9 cellular contexts compared by ENCODE assay signal in the genomic region with DNA sequence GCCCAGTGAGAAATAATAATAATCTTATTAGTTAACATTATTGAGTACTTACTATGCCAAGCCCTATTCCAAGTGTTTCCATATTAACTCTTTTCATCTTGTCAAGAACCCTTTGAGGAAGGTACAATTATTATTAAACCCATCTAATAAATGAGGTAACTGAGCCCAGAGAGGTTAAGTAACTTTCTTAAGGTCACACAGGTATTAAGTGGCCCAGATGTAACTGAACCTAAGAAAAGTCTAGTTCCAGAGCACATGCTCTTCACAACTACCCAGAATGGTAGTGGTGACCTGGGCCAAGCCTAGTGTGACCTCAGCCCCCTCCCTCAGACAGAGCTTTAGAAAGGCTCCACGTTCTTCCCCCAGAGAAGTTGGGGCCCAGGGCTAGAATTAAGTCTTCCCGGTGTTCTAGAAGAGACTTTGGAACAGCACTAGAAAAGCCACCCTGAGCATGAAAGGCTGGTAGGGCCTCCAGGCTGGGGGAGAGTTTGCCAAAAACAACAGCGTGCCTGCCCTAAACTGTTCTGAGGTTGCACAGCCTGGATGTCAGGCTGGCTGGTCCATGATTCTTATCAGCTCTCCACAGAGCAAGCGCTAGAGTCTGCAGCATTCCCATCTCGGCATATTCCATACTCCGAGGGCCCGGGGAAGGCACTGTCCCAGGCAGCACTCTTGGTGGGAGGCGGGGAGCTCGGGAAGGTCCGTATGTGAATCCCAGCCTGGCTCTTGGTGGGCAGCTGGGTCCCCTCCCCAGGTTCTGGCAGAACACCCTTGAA. TPM values are rescaled to one million over a fixed set of nuclear protein-coding genes. Genes with fewer than 3 reads are reported as not detected.
A peak's percentile ranks its signal among the peaks of the same experiment; 100 is the strongest.
DNase-seq lines count a peak whose midpoint lies in the region; ATAC-seq and TF ChIP-seq lines count a peak whose summit lies in the region.
"Had no signal": no experiment of that assay in that cellular context is flagged by ENCODE, and none has a peak within 500 bp of the region (broad histone marks: within the 10 kb centered on the region; RNA-seq: fewer than 3 reads in every experiment).

No MANE protein-coding gene starts in this region.

- peak overlapping the region; percentile 86 to 100 for H3K27ac ChIP-seq in ovary

- WGBS in ovary, 3 donors = 12 to 21% (median 17%) methylated on average over 10 of the region's 10 CpGs

- no peak for TF ChIP-seq POLR2A in ovary (IDR thresholded peaks at IDR 0.05)

- peak overlapping the region; percentile 7 for H3K4me3 ChIP-seq in epithelial cell of esophagus (ENCODE audit: low read length)
- H3K4me3 ChIP-seq in ovary = no peak overlapping the region

- ATAC-seq in GM21381 (IDR thresholded peaks at IDR 0.05; ENCODE audit: unreplicated experiment) (no peak), HG02678 (IDR thresholded peaks at IDR 0.05; ENCODE audit: unreplicated experiment) (no peak), GM19351 (IDR thresholded peaks at IDR 0.05; ENCODE audit: unreplicated experiment) (no peak)

- H3K27me3 ChIP-seq in ovary = no peaks in the 10 kb centered on the region

- peaks cover 36% of the 10 kb centered on the region for H3K4me1 ChIP-seq in ovary (ENCODE audit: insufficient read depth)

- no peaks in the 10 kb centered on the region for H3K36me3 ChIP-seq in ovary

- intact Hi-C loops in ovary (cut with DNase I) = loop anchor here in 1 of 4 donors (2.0 kb wide), 1 partner anchor 23 kb away; no protein-coding TSS in a partner anchor

- peak; percentile 29 for DNase-seq in D341Med (ENCODE audit: low spot score)
- peak; percentile 73 for DNase-seq in NCI-H1694 treated with DMSO at 0.1 percent for 48 hours (lab: John Stamatoyannopoulos, UW)
- peak; percentile 53 for DNase-seq in epithelial cell of esophagus (ENCODE audit: low read depth)
- peak in 4 of 5 donors; percentile 50 to 65 (median 56) for DNase-seq in ovary
- no peak for DNase-seq in mesenteric fat pad (ENCODE audit: low spot score)
- DNase-seq: stimulated activated CD4-positive, alpha-beta T cell treated with anti-CD3 and anti-CD28 coated beads, Interleukin-4, amount 100 ng/mL, for 4 hours had no signal

- no peak for TF ChIP-seq CTCF in epithelial cell of esophagus (IDR thresholded peaks at IDR 0.05; ENCODE audit: insufficient read depth, low read depth, low read length, missing control alignments)
- no peak for TF ChIP-seq CTCF in ovary (IDR thresholded peaks at IDR 0.05)

- no peak for TF ChIP-seq EP300 in ovary (IDR thresholded peaks at IDR 0.05)

- H3K9me3 ChIP-seq in ovary = no peaks in the 10 kb centered on the region

RNA-seq across cellular contexts. Expression of a gene that starts 41.3 kb away (rescaled TPM):
- total RNA-seq in ovary (100 to 1,000 TPM in 6 of 7 donors, 10 to 100 TPM in 1; 73.1 to 212 (median 189) TPM), mesenteric fat pad (156 TPM)
- polyA plus RNA-seq in ovary = 100 to 1,000 TPM in 1 of 2 donors, 10 to 100 TPM in 1; 94.8 to 165 TPM

RNA-seq across cellular contexts. Expression of a gene that starts 53.5 kb away (rescaled TPM):
- total RNA-seq in ovary (1 to 10 TPM; 2.7 to 5.5 (median 5.1) TPM), mesenteric fat pad (9.5 TPM)
- 1 to 10 TPM; 3.6 to 4.0 TPM for polyA plus RNA-seq in ovary
